ENCODE assay signal across 8 cellular contexts in genomic region chr11:68890490-68891231, GRCh38. TPM values are rescaled to one million over a fixed set of nuclear protein-coding genes. Genes with fewer than 3 reads are reported as not detected.
A peak's percentile ranks its signal among the peaks of the same experiment; 100 is the strongest.
DNase-seq lines count a peak whose midpoint lies in the region; TF ChIP-seq lines count a peak whose summit lies in the region.

No MANE protein-coding gene starts in this region.

- H3K9me3 Mint-ChIP-seq in MCF 10A (ENCODE audit: unreplicated experiment), result no peaks in the 10 kb centered on the region

- H3K9me3 ChIP-seq in GM23248 (ENCODE audit: low read depth) (no peaks in the 10 kb centered on the region), ascending aorta (no peaks in the 10 kb centered on the region), skeletal muscle satellite cell (replicated peaks; ENCODE audit: low read length) (no peaks in the 10 kb centered on the region)

- DNase-seq in GM23248, result peak; percentile 81
- peak; percentile 57 to 97 for DNase-seq in ascending aorta (ENCODE audit: low spot score in 2 of 2)
- DNase-seq in hepatic stellate cell (ENCODE audit: low spot score), result peak; percentile 98
- DNase-seq in germinal center (ENCODE audit: low spot score), result no peak
- DNase-seq in DMS153 treated with DMSO at 0.1 percent for 48 hours (lab: John Stamatoyannopoulos, UW; ENCODE audit: unreplicated experiment), result no peak
- no peak for DNase-seq in LoVo (ENCODE audit: low spot score)
- no peak for DNase-seq in MCF 10A (ENCODE audit: unreplicated experiment)

- H3K4me1 Mint-ChIP-seq in MCF 10A (ENCODE audit: insufficient read depth, unreplicated experiment), result no peaks in the 10 kb centered on the region

- peaks cover 48% of the 10 kb centered on the region for H3K36me3 Mint-ChIP-seq in MCF 10A (ENCODE audit: insufficient read depth, unreplicated experiment)

- no peaks in the 10 kb centered on the region for H3K79me2 ChIP-seq in GM23248 (ENCODE audit: insufficient read depth)

- H3K27me3 ChIP-seq in GM23248 (replicated peaks; ENCODE audit: insufficient read depth) (no peaks in the 10 kb centered on the region), ascending aorta (no peaks in the 10 kb centered on the region), skeletal muscle satellite cell (ENCODE audit: control insufficient read depth, insufficient read depth, low read length) (no peaks in the 10 kb centered on the region)

- H3K27ac Mint-ChIP-seq in MCF 10A (ENCODE audit: low read depth, unreplicated experiment), result no peak overlapping the region

- H3K9ac ChIP-seq in GM23248 (peak overlapping the region; percentile 57), skeletal muscle satellite cell (ENCODE audit: low read depth, low read length) (peak overlapping the region; percentile 31)

- H3K36me3 ChIP-seq in GM23248 (ENCODE audit: low read depth) (peaks cover 9% of the 10 kb centered on the region; the same call in 1 of the 2 replicates), ascending aorta (peaks cover 32 to 33% of the 10 kb centered on the region in 2 donors), skeletal muscle satellite cell (ENCODE audit: insufficient read depth, low read length) (peaks cover 25% of the 10 kb centered on the region)

- TF ChIP-seq CTCF in ascending aorta (IDR thresholded peaks at IDR 0.05), result no peak
- no peak for TF ChIP-seq CTCF in MCF 10A (IDR thresholded peaks at IDR 0.05; ENCODE audit: unreplicated experiment)

- CTCF ChIA-PET in MCF 10A (lab: Yijun Ruan, JAX), result interaction anchor here (0.7 kb wide), 1 partner anchor 754 kb away, joined by 3 read pairs; no protein-coding TSS in a partner anchor

- no peaks in the 10 kb centered on the region for H3K27me3 Mint-ChIP-seq in MCF 10A (ENCODE audit: insufficient read depth, unreplicated experiment)

- H3K9me2 ChIP-seq in GM23248 (ENCODE audit: insufficient read depth), result no peaks in the 10 kb centered on the region

- intact Hi-C loops in ascending aorta (cut with DNase I) (loop anchor here (2.0 to 5.0 kb wide), 3 partner anchors 18 to 57 kb away; no protein-coding TSS in a partner anchor), MCF 10A (cut with micrococcal nuclease) (no loop called here)

- no TSS peak for BruUV-seq in MCF 10A (replicated peaks; lab: Mats Ljungman, UMichigan)

- POLR2A ChIA-PET in MCF 10A (lab: Yijun Ruan, JAX), result interaction anchor here (0.6 to 2.6 kb wide), 2 partner anchors 13 to 749 kb away, joined by 4 to 9 read pairs; partner anchors contain the start of genes IGHMBP2 and MRPL21

- H3K4me3 ChIP-seq in GM23248 (no peak overlapping the region), ascending aorta (peak overlapping the region in 1 of 2 donors; percentile 14), skeletal muscle satellite cell (ENCODE audit: low read length) (no peak overlapping the region)

- H3K4me2 ChIP-seq in GM23248 (ENCODE audit: unreplicated experiment) (peak overlapping the region; percentile 12), skeletal muscle satellite cell (ENCODE audit: low read length) (peak overlapping the region; percentile 61)

- peaks cover 27% of the 10 kb centered on the region for H3F3A ChIP-seq in GM23248 (ENCODE audit: insufficient read depth)

- WGBS in GM23248 (ENCODE audit: low coverage in 1 of 2, low lambda C conversion rate in 2 of 2, missing lambda C conversion rate in 2 of 2), 2 experiments, result 24 to 26% methylated on average over 17 of the region's 17 CpGs

- H3K4me1 ChIP-seq in GM23248 (ENCODE audit: insufficient read depth), result peaks cover 24% of the 10 kb centered on the region
- H3K4me1 ChIP-seq in ascending aorta, result peaks cover 14 to 16% of the 10 kb centered on the region in 2 donors
- peaks cover 18% of the 10 kb centered on the region for H3K4me1 ChIP-seq in skeletal muscle satellite cell (ENCODE audit: control insufficient read depth, insufficient read depth, low read length)

- in situ Hi-C loops in GM23248 (cut with MboI), result no loop called here

- H2AFZ ChIP-seq in GM23248, result no peak overlapping the region

- H4K20me1 ChIP-seq in GM23248 (ENCODE audit: insufficient read depth), result no peaks in the 10 kb centered on the region

- peak overlapping the region; percentile 69 for H3K27ac ChIP-seq in GM23248
- H3K27ac ChIP-seq in ascending aorta, result peak overlapping the region; percentile 61 to 82

- H3K4me3 Mint-ChIP-seq in MCF 10A (ENCODE audit: unreplicated experiment), result no peak overlapping the region

RNA-seq across cellular contexts. Expression of gene MRPL21, which starts 13.0 kb away (rescaled TPM):
- total RNA-seq in GM23248 (2014; rRNA removed; shearing (Covaris generic)), result 22.6 and 45.0 TPM in 2 replicates
- polyA plus RNA-seq in GM23248 (2016; fragmentation: Nextera tagmentation; extraction: Ambion mirVana), result 122 and 126 TPM in 2 replicates
- total RNA-seq in ascending aorta, result 14.2 TPM
- total RNA-seq in skeletal muscle satellite cell (2012; rRNA removed), result 75.3 and 85.0 TPM in 2 replicates
- total RNA-seq in MCF 10A (2022), result 80.2 and 96.5 TPM in 2 replicates

RNA-seq across cellular contexts. Expression of gene IGHMBP2, which starts 13.0 kb away (rescaled TPM):
- 5.2 and 5.8 TPM in 2 replicates for total RNA-seq in GM23248 (2014; rRNA removed; shearing (Covaris generic))
- polyA plus RNA-seq in GM23248 (2016; fragmentation: Nextera tagmentation; extraction: Ambion mirVana), result 7.2 and 9.3 TPM in 2 replicates
- total RNA-seq in ascending aorta (52.0 TPM), MCF 10A (2022) (19.8 and 29.4 TPM in 2 replicates)
- total RNA-seq in skeletal muscle satellite cell (2012; rRNA removed), result 8.6 and 9.2 TPM in 2 replicates

RNA-seq across cellular contexts. Expression of gene CPT1A, which starts 48.9 kb away (rescaled TPM):
- total RNA-seq in GM23248 (2014; rRNA removed; shearing (Covaris generic)), result 20.1 and 23.6 TPM in 2 replicates
- 9.5 and 9.6 TPM in 2 replicates for polyA plus RNA-seq in GM23248 (2016; fragmentation: Nextera tagmentation; extraction: Ambion mirVana)
- total RNA-seq in ascending aorta (76.3 TPM), MCF 10A (2022) (31.8 and 34.0 TPM in 2 replicates)
- 20.8 and 26.0 TPM in 2 replicates for total RNA-seq in skeletal muscle satellite cell (2012; rRNA removed)

Comparison
In these comparisons a context has a peak if more than half of its experiments do, and no peak if none do; other contexts are left out.
1. DNase-seq: peak in GM23248 (single experiment), ascending aorta (2 of 2) and hepatic stellate cell (single experiment); none in germinal center (single experiment), DMS153 treated with DMSO at 0.1 percent for 48 hours (single experiment), LoVo (single experiment) and MCF 10A (single experiment).